9 cellular contexts compared by ENCODE assay signal in genomic region chr15:74782596-74783071, GRCh38. TPM values are rescaled to one million over a fixed set of nuclear protein-coding genes. Genes with fewer than 3 reads are reported as not detected.
A peak's percentile ranks its signal among the peaks of the same experiment; 100 is the strongest.
DNase-seq lines count a peak whose midpoint lies in the region; ATAC-seq and TF ChIP-seq lines count a peak whose summit lies in the region.
"Had no signal": no experiment of that assay in that cellular context is flagged by ENCODE, and none has a peak within 500 bp of the region (broad histone marks: within the 10 kb centered on the region; RNA-seq: fewer than 3 reads in every experiment).

No MANE protein-coding gene starts in this region.

- peak overlapping the region; percentile 88 for H3K27ac ChIP-seq in DND-41 (ENCODE audit: low read length)
- peak overlapping the region; percentile 85 to 99 (median 94) for H3K27ac ChIP-seq in Peyer's patch
- peak overlapping the region; percentile 97 to 99 for H3K27ac ChIP-seq in esophagus (ENCODE audit: low read depth in 2 of 2, low read length in 1 of 2)

- peak overlapping the region; percentile 89 for H3K9ac ChIP-seq in DND-41 (ENCODE audit: low read depth, low read length)

- peaks cover 91% of the 10 kb centered on the region for H3K4me1 ChIP-seq in DND-41 (ENCODE audit: insufficient read depth, low read length)
- peaks cover 15 to 89% (median 54%) of the 10 kb centered on the region in 4 donors for H3K4me1 ChIP-seq in Peyer's patch
- peaks cover 21 to 44% of the 10 kb centered on the region in 2 donors for H3K4me1 ChIP-seq in esophagus (ENCODE audit: control insufficient read depth in 2 of 2, insufficient read depth in 2 of 2, low read length in 1 of 2)

- H3K27me3 ChIP-seq in DND-41 (ENCODE audit: insufficient read depth, low read length, poor library complexity) (no peaks in the 10 kb centered on the region), Peyer's patch (no peaks in the 10 kb centered on the region), esophagus (ENCODE audit: control insufficient read depth in 1 of 2, insufficient read depth in 2 of 2, low read length in 2 of 2) (no peaks in the 10 kb centered on the region)

- 0% methylated on average over 14 to 26 of the region's 26 CpGs for WGBS in esophagus, 2 donors

- peak overlapping the region; percentile 97 for H3K4me2 ChIP-seq in DND-41 (ENCODE audit: insufficient read depth, low read length)

- H3K36me3 ChIP-seq in DND-41 (ENCODE audit: insufficient read depth, low read length) (peaks cover 18% of the 10 kb centered on the region), Peyer's patch (no peaks in the 10 kb centered on the region), esophagus (ENCODE audit: control insufficient read depth in 2 of 2, insufficient read depth in 2 of 2, low read length in 1 of 2) (no peaks in the 10 kb centered on the region)

- no peak for TF ChIP-seq POLR2A in Peyer's patch (IDR thresholded peaks at IDR 0.05)

- 0 out of 2 replicates have a peak overlapping the region, but pooled peaks have one; percentile 30 for H2AFZ ChIP-seq in DND-41 (ENCODE audit: low read depth, low read length)

- peaks cover 60% of the 10 kb centered on the region for H3K4me1 Mint-ChIP-seq in osteocyte (ENCODE audit: unreplicated experiment)

- H3K9me3 Mint-ChIP-seq in osteocyte (ENCODE audit: unreplicated experiment) = no peaks in the 10 kb centered on the region

- peaks cover 56% of the 10 kb centered on the region for H3K79me2 ChIP-seq in DND-41 (ENCODE audit: insufficient read depth, low read length)

- peaks cover 53% of the 10 kb centered on the region for H4K20me1 ChIP-seq in DND-41 (ENCODE audit: insufficient read depth, low read length)

- no peaks in the 10 kb centered on the region for H3K36me3 Mint-ChIP-seq in osteocyte (ENCODE audit: unreplicated experiment)

- DNase-seq in DND-41 (no peak), Peyer's patch (no peak), osteocyte (ENCODE audit: extremely low spot score, unreplicated experiment) (no peak), middle frontal gyrus (ENCODE audit: extremely low spot score, low spot score) (no peak), NCI-H2196 treated with DMSO at 0.1 percent for 48 hours (lab: John Stamatoyannopoulos, UW; ENCODE audit: unreplicated experiment) (no peak)
- DNase-seq in stimulated activated CD8-positive, alpha-beta memory T cell treated with anti-CD3 and anti-CD28 coated beads, Interleukin-4, amount 100 ng/mL, for 48 hours = no peak

- peak overlapping the region; percentile 81 for H3K4me3 Mint-ChIP-seq in osteocyte (ENCODE audit: unreplicated experiment)

- no peaks in the 10 kb centered on the region for H3K9me3 ChIP-seq in DND-41 (ENCODE audit: insufficient read depth, low read length, severe bottlenecking)
- no peaks in the 10 kb centered on the region for H3K9me3 ChIP-seq in Peyer's patch
- no peaks in the 10 kb centered on the region for H3K9me3 ChIP-seq in esophagus (ENCODE audit: control insufficient read depth in 2 of 2, insufficient read depth in 1 of 2, low read depth in 1 of 2, low read length in 1 of 2)

- ATAC-seq in DND-41 (ENCODE audit: insufficient read depth, low read depth) (no peak), HG03460 (IDR thresholded peaks at IDR 0.05; ENCODE audit: unreplicated experiment) (no peak)

- no peak for TF ChIP-seq CTCF in DND-41 (IDR thresholded peaks at IDR 0.05; ENCODE audit: borderline replicate concordance, extremely low read depth, low read length, poor library complexity, severe bottlenecking)
- no peak for TF ChIP-seq CTCF in Peyer's patch (IDR thresholded peaks at IDR 0.05)
- TF ChIP-seq CTCF in osteocyte (IDR thresholded peaks at IDR 0.05) = no peak

- peak overlapping the region; percentile 79 for H3K27ac Mint-ChIP-seq in osteocyte (ENCODE audit: unreplicated experiment)

- H3K27me3 Mint-ChIP-seq in osteocyte (ENCODE audit: unreplicated experiment) = no peaks in the 10 kb centered on the region

- H3K4me3 ChIP-seq in DND-41 (ENCODE audit: low read depth in 1 of 2, low read length in 2 of 2) (peak overlapping the region; percentile 86 to 96; a peak in 3 of 4 replicates), Peyer's patch (peak overlapping the region; percentile 83 to 98 (median 88)), esophagus (ENCODE audit: low read depth in 1 of 2, low read length in 2 of 2) (peak overlapping the region; percentile 78 to 97)

RNA-seq across cellular contexts. Expression of gene CSK, which starts 0.8 kb away (rescaled TPM):
- total RNA-seq in Peyer's patch = 100 to 1,000 TPM in 1 of 4 donors, 10 to 100 TPM in 3; 53.8 to 122 (median 66.2) TPM
- polyA plus RNA-seq in esophagus = 10 to 100 TPM; 79.2 to 96.8 TPM
- total RNA-seq in osteocyte = 56.0 and 57.0 TPM in 2 replicates

RNA-seq across cellular contexts. Expression of gene LMAN1L, which starts 30.0 kb away (rescaled TPM):
- not detected for total RNA-seq in Peyer's patch
- under 1 TPM; 0.27 to 0.61 TPM for polyA plus RNA-seq in esophagus
- total RNA-seq in osteocyte = not detected in 2 replicates

RNA-seq across cellular contexts. Expression of gene CYP1A2, which starts 34.0 kb away (rescaled TPM):
- not detected for total RNA-seq in Peyer's patch
- polyA plus RNA-seq in esophagus = under 1 TPM in 1 of 2 donors, not detected in 1; 0.06 TPM
- total RNA-seq in osteocyte = not detected in 2 replicates
- total RNA-seq: glomerular endothelial cell had no signal

RNA-seq across cellular contexts. Expression of gene CPLX3, which starts 43.8 kb away (rescaled TPM):
- total RNA-seq in Peyer's patch (not detected), osteocyte (not detected in 2 replicates)
- polyA plus RNA-seq in esophagus = 1 to 10 TPM in 1 of 2 donors, under 1 TPM in 1; 0.48 to 1.2 TPM
- total RNA-seq: glomerular endothelial cell had no signal

RNA-seq across cellular contexts. Expression of gene CYP1A1, which starts 57.3 kb away (rescaled TPM):
- total RNA-seq in Peyer's patch (1 to 10 TPM in 1 of 4 donors, under 1 TPM in 1, not detected in 2; 0.70 to 3.3 TPM), osteocyte (0.18 and 0.24 TPM in 2 replicates)
- polyA plus RNA-seq in esophagus = 1 to 10 TPM in 1 of 2 donors, under 1 TPM in 1; 0.08 to 1.9 TPM
